ENCODE assay signal across 23 cellular contexts in genomic region chr11:1843098-1843473, GRCh38. TPM values are rescaled to one million over a fixed set of nuclear protein-coding genes. Genes with fewer than 3 reads are reported as not detected.
DNase-seq lines count a peak whose midpoint lies in the region; ATAC-seq, FAIRE-seq and TF ChIP-seq lines count a peak whose summit lies in the region.
"Had no signal": no experiment of that assay in that cellular context is flagged by ENCODE, and none has a peak within 500 bp of the region (broad histone marks: within the 10 kb centered on the region; RNA-seq: fewer than 3 reads in every experiment).

No MANE protein-coding gene starts in this region.

- H3K27me3 Mint-ChIP-seq in CD14-positive monocyte (ENCODE audit: low read depth in 3 of 3) = peaks cover 0 to 1% (median 0%) of the 10 kb centered on the region in 3 donors
- H3K27me3 Mint-ChIP-seq in natural killer cell (ENCODE audit: low read depth in 2 of 2) = peaks cover 0 to 4% of the 10 kb centered on the region in 2 donors

- no peaks in the 10 kb centered on the region for H3K27me3 ChIP-seq in foreskin keratinocyte
- H3K27me3 ChIP-seq: BE2C, dorsolateral prefrontal cortex, neural progenitor cell had no signal

- H3K4me1 Mint-ChIP-seq in CD14-positive monocyte (peaks cover 75% of the 10 kb centered on the region), natural killer cell (peaks cover 26 to 57% of the 10 kb centered on the region in 2 donors)

- H3K27ac Mint-ChIP-seq in CD14-positive monocyte (peak overlapping the region; percentile 18 to 100 (median 99)), natural killer cell (peak overlapping the region in 1 of 2 donors; percentile 79)
- H3K27ac Mint-ChIP-seq: neural progenitor cell had no signal

- H3K27ac ChIP-seq in RWPE1 = peak overlapping the region; percentile 97
- H3K27ac ChIP-seq in foreskin keratinocyte = no peak overlapping the region
- H3K27ac ChIP-seq: dorsolateral prefrontal cortex, KMS-11, neural progenitor cell, thoracic aorta had no signal

- CTCF ChIA-PET in RWPE1 (lab: Yijun Ruan, JAX) = interaction anchor here (0.6 to 1.2 kb wide), 2 partner anchors 11 to 111 kb away, joined by 3 read pairs; no protein-coding TSS in a partner anchor

- H3K4me1 ChIP-seq in foreskin keratinocyte = peaks cover 28% of the 10 kb centered on the region
- H3K4me1 ChIP-seq: BE2C had no signal

- peak; percentile 38 for ATAC-seq in foreskin keratinocyte
- ATAC-seq in natural killer cell = no peak
- ATAC-seq in HG03159 (IDR thresholded peaks at IDR 0.05; ENCODE audit: unreplicated experiment) = no peak
- no peak for ATAC-seq in GM18867 (IDR thresholded peaks at IDR 0.05; ENCODE audit: unreplicated experiment)
- ATAC-seq: sciatic nerve had no signal

- H3K36me3 Mint-ChIP-seq in CD14-positive monocyte = peaks cover 16% of the 10 kb centered on the region in 2 donors
- H3K36me3 Mint-ChIP-seq in natural killer cell = no peaks in the 10 kb centered on the region
- H3K36me3 Mint-ChIP-seq: neural progenitor cell had no signal

- no peak for FAIRE-seq in frontal cortex (lab: Jason Lieb, UNC)

- H3K9me3 Mint-ChIP-seq in CD14-positive monocyte = no peaks in the 10 kb centered on the region
- H3K9me3 Mint-ChIP-seq in natural killer cell = no peaks in the 10 kb centered on the region
- H3K9me3 Mint-ChIP-seq: neural progenitor cell had no signal

- intact Hi-C loops in CD14-positive monocyte (cut with micrococcal nuclease) = loop anchor here in 1 of 2 donors (5.0 kb wide), 1 partner anchor 74 kb away; the partner anchor contains the start of gene TNNT3
- intact Hi-C loops in natural killer cell (cut with micrococcal nuclease) = no loop called here

- TF ChIP-seq CTCF in CD14-positive monocyte (IDR thresholded peaks at IDR 0.05) (no peak), RWPE1 (conservative IDR thresholded peaks at IDR 0.05; ENCODE audit: low read depth) (no peak), foreskin keratinocyte (conservative IDR thresholded peaks at IDR 0.05) (no peak), natural killer cell (IDR thresholded peaks at IDR 0.05) (no peak)

- no peak for DNase-seq in CD14-positive monocyte (ENCODE audit: low spot score)
- DNase-seq in RWPE1 (ENCODE audit: low spot score) = no peak
- DNase-seq in foreskin keratinocyte = no peak
- DNase-seq in natural killer cell = no peak
- DNase-seq in frontal cortex (ENCODE audit: low spot score in 2 of 2) = no peak
- DNase-seq in NAMALWA (ENCODE audit: low spot score) = no peak
- DNase-seq: activated CD4-positive, alpha-beta T cell treated with anti-CD3 and anti-CD28 coated beads, Interleukin-2, amount 50 U/mL, for 48 hours; BE2C; DMS53; dorsolateral prefrontal cortex; hypothalamus; NCI-H1436 treated with DMSO at 0.1 percent for 48 hours; NCI-H2227 treated with DMSO at 0.1 percent for 48 hours; SHP77 treated with DMSO at 0.1 percent for 48 hours; stimulated activated CD4-positive, alpha-beta T cell treated with anti-CD3 and anti-CD28 coated beads, Interleukin-2, amount 100 ng/mL, for 48 hours had no signal

- POLR2A ChIA-PET in RWPE1 (lab: Yijun Ruan, JAX; ENCODE audit: low non-redundant PET) = no interaction called here

- H3K4me3 Mint-ChIP-seq in CD14-positive monocyte (peak overlapping the region in 1 of 2 donors; percentile 21), natural killer cell (peak overlapping the region; percentile 28)
- H3K4me3 Mint-ChIP-seq: neural progenitor cell had no signal

RNA-seq across cellular contexts. Expression of gene TNNI2, which starts 4.3 kb away (rescaled TPM):
- 10 to 100 TPM; 11.4 to 11.7 TPM for polyA plus RNA-seq in CD14-positive monocyte
- 5.6 and 8.6 TPM in 2 replicates for total RNA-seq in foreskin keratinocyte
- polyA plus RNA-seq in foreskin keratinocyte = 8.2 and 13.1 TPM in 2 replicates
- 1 to 10 TPM; 1.2 to 5.4 (median 3.6) TPM for total RNA-seq in natural killer cell
- not detected for total RNA-seq in frontal cortex
- total RNA-seq: fibroblast of lung, left lobe of liver, sciatic nerve, thoracic aorta had no signal
- polyA plus RNA-seq: fibroblast of lung had no signal

RNA-seq across cellular contexts. Expression of gene SYT8, which starts 8.3 kb away (rescaled TPM):
- polyA plus RNA-seq in CD14-positive monocyte (not detected), foreskin keratinocyte (28.4 and 29.4 TPM in 2 replicates)
- total RNA-seq in foreskin keratinocyte (18.1 and 21.1 TPM in 2 replicates), natural killer cell (not detected), frontal cortex (not detected)
- total RNA-seq: fibroblast of lung had no signal
- polyA plus RNA-seq: fibroblast of lung had no signal

RNA-seq across cellular contexts. Expression of gene LSP1, which starts 9.8 kb away (rescaled TPM):
- polyA plus RNA-seq in CD14-positive monocyte = 100 to 1,000 TPM; 542 to 646 TPM
- total RNA-seq in foreskin keratinocyte = 0.49 and 1.1 TPM in 2 replicates
- polyA plus RNA-seq in foreskin keratinocyte = 1.3 and 1.7 TPM in 2 replicates
- 100 to 1,000 TPM; 487 to 595 (median 536) TPM for total RNA-seq in natural killer cell
- 0.82 TPM for total RNA-seq in frontal cortex

RNA-seq across cellular contexts. Expression of gene PRR33, which starts 48.6 kb away (rescaled TPM):
- polyA plus RNA-seq in CD14-positive monocyte = not detected
- total RNA-seq in foreskin keratinocyte = not detected in 2 replicates
- not detected in 2 replicates for polyA plus RNA-seq in foreskin keratinocyte
- total RNA-seq in natural killer cell = under 1 TPM in 2 of 3 donors, not detected in 1; 0.14 to 0.32 TPM
- not detected for total RNA-seq in frontal cortex
- total RNA-seq: dorsolateral prefrontal cortex, fibroblast of lung, left lobe of liver, sciatic nerve had no signal
- polyA plus RNA-seq: fibroblast of lung had no signal

Comparison
In these comparisons a context has a peak if more than half of its experiments do, and no peak if none do; other contexts are left out.
1. RNA of gene SYT8, which starts 8.3 kb away (total RNA-seq): 18.1 to 21.1 TPM in foreskin keratinocyte; not detected in natural killer cell and not detected in frontal cortex (single experiment); every median in the first group is over 10 times any median in the second.
2. RNA of gene LSP1, which starts 9.8 kb away (total RNA-seq): 487 to 595 TPM in natural killer cell; 0.82 TPM in frontal cortex (single experiment) and 0.49 to 1.1 TPM in foreskin keratinocyte; every median in the first group is over 100 times any median in the second.